In genomic region chr12:104064031-104064841, GRCh38 we compare ENCODE assay signal across 8 cellular contexts. TPM values are rescaled to one million over a fixed set of nuclear protein-coding genes. Genes with fewer than 3 reads are reported as not detected.
DNase-seq lines count a peak whose midpoint lies in the region; ATAC-seq and TF ChIP-seq lines count a peak whose summit lies in the region.

HCFC2 (plus strand) TSS chr12:104064531; CDS start chr12:104064561, 30 bp downstream.

- intact Hi-C loops in heart right ventricle (cut with DNase I): loop anchor here in 7 of 10 donors (2.0 to 10.0 kb wide), 5 partner anchors 43 to 107 kb away; partner anchors contain the start of gene TDG (in 4 of the 7)
- intact Hi-C loops in upper lobe of right lung (cut with DNase I): no loop called here

- TF ChIP-seq CTCF in GM12865 (IDR thresholded peaks at IDR 0.05; ENCODE audit: insufficient read depth, low read depth, low read length, missing control alignments) (no peak), heart right ventricle (IDR thresholded peaks at IDR 0.05) (peak in 1 of 9 donors; percentile 15), progenitor cell of endocrine pancreas (IDR thresholded peaks at IDR 0.05; ENCODE audit: unreplicated experiment) (no peak), upper lobe of right lung (IDR thresholded peaks at IDR 0.05) (no peak)

- DNase-seq in GM12865 (ENCODE audit: low read depth) (peak; percentile 93), NCI-H1105 treated with DMSO at 0.1 percent for 48 hours (lab: John Stamatoyannopoulos, UW) (peak; percentile 89), SW480 (ENCODE audit: low spot score) (peak; percentile 81), heart right ventricle (peak; percentile 94), progenitor cell of endocrine pancreas (ENCODE audit: low spot score, unreplicated experiment) (peak; percentile 81), upper lobe of right lung (peak; percentile 97)
- peak; percentile 90 for DNase-seq in activated naive CD8-positive, alpha-beta T cell treated with anti-CD3 and anti-CD28 coated beads, Interleukin-2, amount 50 U/mL, for 24 hours

- H3K4me3 ChIP-seq in GM12865 (ENCODE audit: low read depth, low read length) (peak within 1 kb of the TSS; percentile 93), heart right ventricle (peak within 1 kb of the TSS; percentile 67 to 98 (median 93)), upper lobe of right lung (peak within 1 kb of the TSS; percentile 90)

- H3K27ac ChIP-seq in heart right ventricle: peak within 1 kb of the TSS; percentile 75 to 97 (median 94)
- peak within 1 kb of the TSS; percentile 80 for H3K27ac ChIP-seq in upper lobe of right lung

- H3K9me3 ChIP-seq in heart right ventricle: no peaks in the 10 kb centered on the region
- H3K9me3 ChIP-seq in upper lobe of right lung: no peaks in the 10 kb centered on the region

- WGBS in heart right ventricle, 2 donors: 0 to 1% methylated on average over 73 to 74 of the region's 74 CpGs

- ATAC-seq in HG02642 (IDR thresholded peaks at IDR 0.05; ENCODE audit: poor library complexity, unreplicated experiment): peak; percentile 90
- ATAC-seq in activated naive CD8-positive, alpha-beta T cell treated with anti-CD3 and anti-CD28 coated beads, Interleukin-2, amount 50 U/mL, for 24 hours: peak; percentile 97
- ATAC-seq in heart right ventricle: peak; percentile 99
- peak; percentile 99 for ATAC-seq in upper lobe of right lung

- H3K4me1 ChIP-seq in heart right ventricle: peaks cover 0 to 41% (median 29%) of the 10 kb centered on the region in 9 donors
- peaks cover 8% of the 10 kb centered on the region for H3K4me1 ChIP-seq in upper lobe of right lung

- H3K9me3 Mint-ChIP-seq in activated naive CD8-positive, alpha-beta T cell treated with anti-CD3 and anti-CD28 coated beads, Interleukin-2, amount 50 U/mL, for 24 hours: no peaks in the 10 kb centered on the region
- no peaks in the 10 kb centered on the region for H3K9me3 Mint-ChIP-seq in progenitor cell of endocrine pancreas (ENCODE audit: low read depth)

- H3K4me3 Mint-ChIP-seq in activated naive CD8-positive, alpha-beta T cell treated with anti-CD3 and anti-CD28 coated beads, Interleukin-2, amount 50 U/mL, for 24 hours: peak within 1 kb of the TSS; percentile 89
- H3K4me3 Mint-ChIP-seq in progenitor cell of endocrine pancreas (ENCODE audit: low read depth): peak within 1 kb of the TSS; percentile 97

- H3K36me3 ChIP-seq in heart right ventricle (peaks cover 0 to 31% (median 19%) of the 10 kb centered on the region in 9 donors), upper lobe of right lung (peaks cover 31% of the 10 kb centered on the region)

- H3K27me3 Mint-ChIP-seq in activated naive CD8-positive, alpha-beta T cell treated with anti-CD3 and anti-CD28 coated beads, Interleukin-2, amount 50 U/mL, for 24 hours: peaks cover 11% of the 10 kb centered on the region
- peaks cover 14% of the 10 kb centered on the region for H3K27me3 Mint-ChIP-seq in progenitor cell of endocrine pancreas

- H3K27me3 ChIP-seq in heart right ventricle (no peaks in the 10 kb centered on the region), upper lobe of right lung (no peaks in the 10 kb centered on the region)

- peak within 1 kb of the TSS; percentile 78 for H3K27ac Mint-ChIP-seq in activated naive CD8-positive, alpha-beta T cell treated with anti-CD3 and anti-CD28 coated beads, Interleukin-2, amount 50 U/mL, for 24 hours
- peak within 1 kb of the TSS; percentile 93 for H3K27ac Mint-ChIP-seq in progenitor cell of endocrine pancreas

- H3K4me1 Mint-ChIP-seq in activated naive CD8-positive, alpha-beta T cell treated with anti-CD3 and anti-CD28 coated beads, Interleukin-2, amount 50 U/mL, for 24 hours: peaks cover 22% of the 10 kb centered on the region
- peaks cover 10% of the 10 kb centered on the region for H3K4me1 Mint-ChIP-seq in progenitor cell of endocrine pancreas (ENCODE audit: low read depth)

- peaks cover 2% of the 10 kb centered on the region for H3K36me3 Mint-ChIP-seq in activated naive CD8-positive, alpha-beta T cell treated with anti-CD3 and anti-CD28 coated beads, Interleukin-2, amount 50 U/mL, for 24 hours (ENCODE audit: low read depth)
- peaks cover 7% of the 10 kb centered on the region for H3K36me3 Mint-ChIP-seq in progenitor cell of endocrine pancreas (ENCODE audit: insufficient read depth)

RNA-seq across cellular contexts. Expression of gene HCFC2, which starts in this region (rescaled TPM):
- total RNA-seq in heart right ventricle (10 to 100 TPM in 9 of 10 donors, 1 to 10 TPM in 1; 8.6 to 13.6 (median 11.3) TPM), progenitor cell of endocrine pancreas (10.2 and 11.4 TPM in 2 replicates), upper lobe of right lung (19.4 TPM)
- 10 to 100 TPM in 1 of 2 donors, 1 to 10 TPM in 1; 5.1 to 10.2 TPM for polyA plus RNA-seq in heart right ventricle

Comparison
In these comparisons a context has a peak if more than half of its experiments do, and no peak if none do; other contexts are left out.
1. Peak in every context shown above with its lines: DNase-seq, ATAC-seq, H3K4me3 ChIP-seq and H3K27ac ChIP-seq.